Comparison of ENCODE assay signal across 13 cellular contexts in genomic region chr10:84291389-84291788, GRCh38. TPM values are rescaled to one million over a fixed set of nuclear protein-coding genes. Genes with fewer than 3 reads are reported as not detected.
A peak's percentile ranks its signal among the peaks of the same experiment; 100 is the strongest.
DNase-seq lines count a peak whose midpoint lies in the region; ATAC-seq, FAIRE-seq and TF ChIP-seq lines count a peak whose summit lies in the region.
"Had no signal": no experiment of that assay in that cellular context is flagged by ENCODE, and none has a peak within 500 bp of the region (broad histone marks: within the 10 kb centered on the region; RNA-seq: fewer than 3 reads in every experiment).

No MANE protein-coding gene starts in this region.

- in situ Hi-C loops in KBM-7 (cut with MboI; ENCODE audit: low pct_unique_long_range_greater_than_20kb, low sequenced_read_pairs) = no loop called here

- H3K4me3 ChIP-seq in astrocyte (ENCODE audit: insufficient read depth, low read depth, low read length) = no peak overlapping the region
- H3K4me3 ChIP-seq: adrenal gland, psoas muscle had no signal

- no peaks in the 10 kb centered on the region for H4K20me1 ChIP-seq in astrocyte (ENCODE audit: insufficient read depth, low read length)

- no peak overlapping the region for H3K27ac Mint-ChIP-seq in astrocyte (ENCODE audit: unreplicated experiment)
- H3K27ac Mint-ChIP-seq: CD4-positive, alpha-beta memory T cell had no signal

- ATAC-seq in GM21515 (IDR thresholded peaks at IDR 0.05; ENCODE audit: unreplicated experiment) = no peak
- no peak for ATAC-seq in GM21528 (IDR thresholded peaks at IDR 0.05; ENCODE audit: low FRiP score, unreplicated experiment)
- ATAC-seq: psoas muscle had no signal

- H3K4me2 ChIP-seq in astrocyte (ENCODE audit: low read length) = no peak overlapping the region

- H3K27me3 Mint-ChIP-seq in astrocyte (ENCODE audit: low read depth, unreplicated experiment) = peaks cover 5% of the 10 kb centered on the region

- H3K36me3 ChIP-seq in astrocyte (ENCODE audit: insufficient read depth, low read length) = no peaks in the 10 kb centered on the region
- H3K36me3 ChIP-seq: adrenal gland had no signal

- H3K9ac ChIP-seq in astrocyte (ENCODE audit: low read length) = no peak overlapping the region

- no peak overlapping the region for H3K4me3 Mint-ChIP-seq in astrocyte (ENCODE audit: unreplicated experiment)
- H3K4me3 Mint-ChIP-seq: CD4-positive, alpha-beta memory T cell had no signal

- no peaks in the 10 kb centered on the region for H3K9me3 ChIP-seq in astrocyte (ENCODE audit: insufficient read depth, low read depth, low read length)
- H3K9me3 ChIP-seq: adrenal gland, psoas muscle had no signal

- TF ChIP-seq CTCF in astrocyte (IDR thresholded peaks at IDR 0.05; ENCODE audit: insufficient read depth, low read depth, low read length) = no peak

- H3K79me2 ChIP-seq in astrocyte (ENCODE audit: insufficient read depth, low read length) = no peaks in the 10 kb centered on the region

- H3K4me1 Mint-ChIP-seq in astrocyte (ENCODE audit: low read depth, unreplicated experiment) = peaks cover 4% of the 10 kb centered on the region

- H3K4me1 ChIP-seq in astrocyte (ENCODE audit: insufficient read depth, low read length) = peaks cover 7% of the 10 kb centered on the region
- H3K4me1 ChIP-seq: adrenal gland, psoas muscle had no signal

- DNase-seq in AG20443 (ENCODE audit: low spot score) (peak; percentile 74), KBM-7 (peak; percentile 65), astrocyte (ENCODE audit: low read depth) (peak; percentile 61), kidney tubule cell (ENCODE audit: low spot score) (peak; percentile 29), cerebellar nuclear complex (lab: John Stamatoyannopoulos, UW) (no peak)
- no peak for DNase-seq in stimulated activated CD4-positive, alpha-beta T cell treated with anti-CD3 and anti-CD28 coated beads, Interleukin-4, amount 100 ng/mL, for 24 hours
- DNase-seq: CD4-positive, alpha-beta memory T cell; NCI-H2171; psoas muscle had no signal

- peaks cover 3% of the 10 kb centered on the region for H3K9me3 Mint-ChIP-seq in astrocyte (ENCODE audit: unreplicated experiment)

- H3K27ac ChIP-seq in astrocyte (ENCODE audit: low read depth, low read length) = no peak overlapping the region
- H3K27ac ChIP-seq: adrenal gland, psoas muscle had no signal

- H2AFZ ChIP-seq in astrocyte (ENCODE audit: low read depth, low read length) = no peak overlapping the region

- peak; percentile 84 for FAIRE-seq in astrocyte (lab: Jason Lieb, UNC)
- FAIRE-seq: TTC549 had no signal

- H3K36me3 Mint-ChIP-seq in astrocyte (ENCODE audit: low read depth, unreplicated experiment) = no peaks in the 10 kb centered on the region
- H3K36me3 Mint-ChIP-seq: CD4-positive, alpha-beta memory T cell had no signal

- peaks cover 5% of the 10 kb centered on the region for H3K27me3 ChIP-seq in astrocyte (ENCODE audit: insufficient read depth, low read length)
- H3K27me3 ChIP-seq: adrenal gland had no signal

RNA-seq across cellular contexts. Expression of gene CCSER2, which starts 37.0 kb away (rescaled TPM):
- total RNA-seq in astrocyte = 97.6 and 100 TPM in 2 replicates

RNA-seq across cellular contexts. Expression of gene RGR, which starts 46.5 kb away (rescaled TPM):
- not detected in 2 replicates for total RNA-seq in astrocyte
- total RNA-seq: adrenal gland; CD4-positive, alpha-beta memory T cell; psoas muscle had no signal

RNA-seq across cellular contexts. Expression of gene LRIT1, which starts 50.0 kb away (rescaled TPM):
- not detected in 2 replicates for total RNA-seq in astrocyte
- total RNA-seq: adrenal gland; CD4-positive, alpha-beta memory T cell; psoas muscle had no signal

Comparison
In these comparisons a context has a peak if more than half of its experiments do, and no peak if none do; other contexts are left out.
1. DNase-seq: peak in AG20443 (single experiment), KBM-7 (single experiment), astrocyte (single experiment) and kidney tubule cell (single experiment); none in cerebellar nuclear complex (0 of 2) and stimulated activated CD4-positive, alpha-beta T cell treated with anti-CD3 and anti-CD28 coated beads, Interleukin-4, amount 100 ng/mL, for 24 hours (single experiment).